In genomic region chr10:119166564-119166963, GRCh38 we compare ENCODE assay signal across 8 cellular contexts. TPM values are rescaled to one million over a fixed set of nuclear protein-coding genes. Genes with fewer than 3 reads are reported as not detected.
DNase-seq lines count a peak whose midpoint lies in the region; ATAC-seq, FAIRE-seq and TF ChIP-seq lines count a peak whose summit lies in the region.

No MANE protein-coding gene starts in this region.

- no peaks in the 10 kb centered on the region for H3K9me3 Mint-ChIP-seq in activated CD4-positive, alpha-beta T cell treated with anti-CD3 and anti-CD28 coated beads for 36 hours (ENCODE audit: low read depth)
- H3K9me3 Mint-ChIP-seq in stimulated activated memory B cell treated with anti-CD40 and anti-IgM and Interleukin-4, amounts not matched to agents 10 μg/mL and 1 μg/mL and 100 μg/mL, for 72 hours: no peaks in the 10 kb centered on the region

- peak; percentile 93 for FAIRE-seq in endothelial cell of umbilical vein (lab: Jason Lieb, UNC)
- FAIRE-seq in GM12892 (lab: Jason Lieb, UNC): no peak

- peaks cover 24% of the 10 kb centered on the region for H3K4me1 ChIP-seq in endothelial cell of umbilical vein (ENCODE audit: control insufficient read depth, extremely low read depth, insufficient read depth, low read length)

- BruUV-seq in endothelial cell of umbilical vein (replicated peaks; lab: Mats Ljungman, UMichigan): no TSS peak

- no peak overlapping the region for H3K4me3 ChIP-seq in endothelial cell of umbilical vein (replicated peaks in 1 of 3; ENCODE audit: insufficient read depth in 1 of 3, low read depth in 1 of 3, low read length in 3 of 3)

- TF ChIP-seq CTCF in RWPE1 (conservative IDR thresholded peaks at IDR 0.05; ENCODE audit: low read depth): no peak
- TF ChIP-seq CTCF in endothelial cell of umbilical vein (IDR thresholded peaks at IDR 0.05; ENCODE audit: extremely low read depth in 1 of 2, insufficient read depth in 1 of 2, low read depth in 1 of 2, low read length in 2 of 2): no peak
- no peak for TF ChIP-seq CTCF in GM10248 (IDR thresholded peaks at IDR 0.05; ENCODE audit: control extremely low read depth, extremely low read depth, low read depth, missing control alignments)

- H3K27ac ChIP-seq in RWPE1: peak overlapping the region; percentile 82
- H3K27ac ChIP-seq in endothelial cell of umbilical vein (ENCODE audit: insufficient read depth, low read depth, low read length): peak overlapping the region; percentile 54

- dilution Hi-C loops in endothelial cell of umbilical vein (cut with MboI; ENCODE audit: extremely low pct_ligation_motif_present, low sequenced_read_pairs): no loop called here

- peak overlapping the region; percentile 63 for H3K4me2 ChIP-seq in endothelial cell of umbilical vein (ENCODE audit: insufficient read depth, low read length)

- H3K4me3 Mint-ChIP-seq in activated CD4-positive, alpha-beta T cell treated with anti-CD3 and anti-CD28 coated beads for 36 hours: peak overlapping the region; percentile 86
- peak overlapping the region; percentile 93 for H3K4me3 Mint-ChIP-seq in stimulated activated memory B cell treated with anti-CD40 and anti-IgM and Interleukin-4, amounts not matched to agents 10 μg/mL and 1 μg/mL and 100 μg/mL, for 72 hours

- no peak overlapping the region for H3K9ac ChIP-seq in endothelial cell of umbilical vein (replicated peaks; ENCODE audit: extremely low read depth, insufficient read depth, low read length)

- H3K27me3 Mint-ChIP-seq in activated CD4-positive, alpha-beta T cell treated with anti-CD3 and anti-CD28 coated beads for 36 hours: no peaks in the 10 kb centered on the region
- H3K27me3 Mint-ChIP-seq in stimulated activated memory B cell treated with anti-CD40 and anti-IgM and Interleukin-4, amounts not matched to agents 10 μg/mL and 1 μg/mL and 100 μg/mL, for 72 hours: no peaks in the 10 kb centered on the region

- peaks cover 46% of the 10 kb centered on the region for H3K36me3 Mint-ChIP-seq in activated CD4-positive, alpha-beta T cell treated with anti-CD3 and anti-CD28 coated beads for 36 hours (ENCODE audit: low read depth)
- H3K36me3 Mint-ChIP-seq in stimulated activated memory B cell treated with anti-CD40 and anti-IgM and Interleukin-4, amounts not matched to agents 10 μg/mL and 1 μg/mL and 100 μg/mL, for 72 hours: peaks cover 46% of the 10 kb centered on the region

- peak overlapping the region; percentile 94 for H3K27ac Mint-ChIP-seq in activated CD4-positive, alpha-beta T cell treated with anti-CD3 and anti-CD28 coated beads for 36 hours
- H3K27ac Mint-ChIP-seq in stimulated activated memory B cell treated with anti-CD40 and anti-IgM and Interleukin-4, amounts not matched to agents 10 μg/mL and 1 μg/mL and 100 μg/mL, for 72 hours: peak overlapping the region; percentile 97

- no peaks in the 10 kb centered on the region for H3K9me3 ChIP-seq in endothelial cell of umbilical vein (replicated peaks; ENCODE audit: control insufficient read depth, insufficient read depth, low read length)

- H2AFZ ChIP-seq in endothelial cell of umbilical vein (ENCODE audit: low read depth, low read length): peak overlapping the region; percentile 34

- H3K79me2 ChIP-seq in endothelial cell of umbilical vein (ENCODE audit: control insufficient read depth, insufficient read depth, low read length): no peaks in the 10 kb centered on the region

- DNase-seq in activated CD4-positive, alpha-beta T cell treated with anti-CD3 and anti-CD28 coated beads for 36 hours: no peak
- DNase-seq in activated CD4-positive, alpha-beta T cell treated with anti-CD3 and anti-CD28 coated beads for 4 hours: no peak
- DNase-seq in RWPE1 (ENCODE audit: low spot score) (no peak), endothelial cell of umbilical vein (ENCODE audit: low read depth, low spot score) (peak; percentile 55), GM12892 (ENCODE audit: insufficient read length) (no peak), GM10248 (ENCODE audit: extremely low spot score) (no peak)

- no peak for TF ChIP-seq POLR2A in endothelial cell of umbilical vein (IDR thresholded peaks at IDR 0.05; ENCODE audit: low read depth, low read length)
- TF ChIP-seq POLR2A in GM12892 (IDR thresholded peaks at IDR 0.05; ENCODE audit: low read depth, low read length): no peak

- H3K9me1 ChIP-seq in endothelial cell of umbilical vein (replicated peaks; ENCODE audit: control insufficient read depth, extremely low read depth, insufficient read depth, low read length): no peaks in the 10 kb centered on the region

- no peaks in the 10 kb centered on the region for H4K20me1 ChIP-seq in endothelial cell of umbilical vein (replicated peaks; ENCODE audit: control insufficient read depth, extremely low read depth, insufficient read depth, low read length)

- ATAC-seq in activated CD4-positive, alpha-beta T cell treated with anti-CD3 and anti-CD28 coated beads for 36 hours: no peak
- ATAC-seq in stimulated activated memory B cell treated with anti-CD40 and anti-IgM and Interleukin-4, amounts not matched to agents 10 μg/mL and 1 μg/mL and 100 μg/mL, for 72 hours: no peak
- no peak for ATAC-seq in HG03095 (IDR thresholded peaks at IDR 0.05; ENCODE audit: unreplicated experiment)

- peaks cover 37% of the 10 kb centered on the region for H3K4me1 Mint-ChIP-seq in activated CD4-positive, alpha-beta T cell treated with anti-CD3 and anti-CD28 coated beads for 36 hours
- peaks cover 37% of the 10 kb centered on the region for H3K4me1 Mint-ChIP-seq in stimulated activated memory B cell treated with anti-CD40 and anti-IgM and Interleukin-4, amounts not matched to agents 10 μg/mL and 1 μg/mL and 100 μg/mL, for 72 hours

- CTCF ChIA-PET in activated CD4-positive, alpha-beta T cell treated with anti-CD3 and anti-CD28 coated beads for 36 hours (lab: Charles Lee): interaction anchor here (1.1 to 1.7 kb wide), 3 partner anchors 23 to 44 kb away, joined by 3 to 5 read pairs (median 5); partner anchors contain the start of gene GRK5
- CTCF ChIA-PET in RWPE1 (lab: Yijun Ruan, JAX): interaction anchor here (1.0 kb wide), 1 partner anchor 10 kb away, joined by 3 read pairs; no protein-coding TSS in a partner anchor
- CTCF ChIA-PET in endothelial cell of umbilical vein (lab: Charles Lee): interaction anchor here (1.0 to 4.1 kb wide), 4 partner anchors 32 to 377 kb away, joined by 3 to 12 read pairs (median 5); partner anchors contain the start of gene RGS10
- CTCF ChIA-PET in GM10248 (lab: Yijun Ruan, JAX): no interaction called here

- no peaks in the 10 kb centered on the region for H3K27me3 ChIP-seq in endothelial cell of umbilical vein (ENCODE audit: control insufficient read depth in 2 of 2, insufficient read depth in 2 of 2, low read length in 2 of 2)

- POLR2A ChIA-PET in activated CD4-positive, alpha-beta T cell treated with anti-CD3 and anti-CD28 coated beads for 36 hours (lab: Charles Lee): interaction anchor here (1.2 kb wide), 1 partner anchor 10 kb away, joined by 3 read pairs; no protein-coding TSS in a partner anchor
- POLR2A ChIA-PET in RWPE1 (lab: Yijun Ruan, JAX; ENCODE audit: low non-redundant PET): no interaction called here
- POLR2A ChIA-PET in endothelial cell of umbilical vein (lab: Charles Lee): interaction anchor here (0.5 kb wide), 1 partner anchor 14 kb away, joined by 4 read pairs; no protein-coding TSS in a partner anchor
- POLR2A ChIA-PET in GM10248 (lab: Yijun Ruan, JAX): no interaction called here

- intact Hi-C loops in activated CD4-positive, alpha-beta T cell treated with anti-CD3 and anti-CD28 coated beads for 36 hours (cut with DNase I, micrococcal nuclease): no loop called here
- intact Hi-C loops in endothelial cell of umbilical vein (cut with micrococcal nuclease): loop anchor here (1.0 to 5.0 kb wide), 4 partner anchors 12 to 431 kb away; partner anchors contain the start of genes DENND10, EIF3A, PRDX3 and TIAL1

- H3K36me3 ChIP-seq in endothelial cell of umbilical vein (ENCODE audit: control insufficient read depth in 2 of 2, extremely low read depth in 1 of 2, insufficient read depth in 2 of 2, low read length in 2 of 2): peaks cover 15 to 19% of the 10 kb centered on the region in 2 experiments

RNA-seq across cellular contexts. Expression of gene SFXN4, which starts 1.1 kb away (rescaled TPM):
- total RNA-seq in activated CD4-positive, alpha-beta T cell treated with anti-CD3 and anti-CD28 coated beads for 36 hours: 10 to 100 TPM; 38.7 to 44.7 TPM
- total RNA-seq in endothelial cell of umbilical vein: 14.5 and 17.1 TPM in 2 replicates
- polyA plus RNA-seq in endothelial cell of umbilical vein: 8.9 and 11.1 TPM in 2 replicates
- polyA plus RNA-seq in endothelial cell of umbilical vein (2011; cell fraction: cytosol; rRNA removed): 15.5 and 15.8 TPM in 2 replicates
- polyA plus RNA-seq in endothelial cell of umbilical vein (2011; cell fraction: nucleus; rRNA removed): 22.7 and 26.7 TPM in 2 replicates
- polyA plus RNA-seq in endothelial cell of umbilical vein (2012): 17.6 and 22.3 TPM in 2 replicates
- 5.6 and 11.2 TPM in 2 replicates for polyA minus RNA-seq in endothelial cell of umbilical vein
- 24.1 TPM for polyA minus RNA-seq in endothelial cell of umbilical vein (2011; cell fraction: cytosol; rRNA and poly(A)+ RNA removed)
- 4.6 and 6.7 TPM in 2 replicates for polyA minus RNA-seq in endothelial cell of umbilical vein (2011; cell fraction: nucleus; rRNA and poly(A)+ RNA removed)
- 40.4 TPM for polyA plus RNA-seq in GM12892 (2012; ENCODE audit: missing spikeins)

RNA-seq across cellular contexts. Expression of gene PRDX3, which starts 12.0 kb away (rescaled TPM):
- total RNA-seq in activated CD4-positive, alpha-beta T cell treated with anti-CD3 and anti-CD28 coated beads for 36 hours: 100 to 1,000 TPM; 160 to 217 TPM
- 117 and 124 TPM in 2 replicates for total RNA-seq in endothelial cell of umbilical vein
- polyA plus RNA-seq in endothelial cell of umbilical vein: 99.4 and 123 TPM in 2 replicates
- 168 and 181 TPM in 2 replicates for polyA plus RNA-seq in endothelial cell of umbilical vein (2011; cell fraction: cytosol; rRNA removed)
- polyA plus RNA-seq in endothelial cell of umbilical vein (2011; cell fraction: nucleus; rRNA removed): 95.8 and 112 TPM in 2 replicates
- polyA plus RNA-seq in endothelial cell of umbilical vein (2012): 146 and 198 TPM in 2 replicates
- polyA minus RNA-seq in endothelial cell of umbilical vein: 233 and 266 TPM in 2 replicates
- 118 TPM for polyA minus RNA-seq in endothelial cell of umbilical vein (2011; cell fraction: cytosol; rRNA and poly(A)+ RNA removed)
- 50.2 and 78.9 TPM in 2 replicates for polyA minus RNA-seq in endothelial cell of umbilical vein (2011; cell fraction: nucleus; rRNA and poly(A)+ RNA removed)
- polyA plus RNA-seq in GM12892 (2012; ENCODE audit: missing spikeins): 290 TPM

RNA-seq across cellular contexts. Expression of gene GRK5, which starts 40.8 kb away (rescaled TPM):
- total RNA-seq in activated CD4-positive, alpha-beta T cell treated with anti-CD3 and anti-CD28 coated beads for 36 hours: 10 to 100 TPM; 21.2 to 24.8 TPM
- total RNA-seq in endothelial cell of umbilical vein: 29.1 and 29.5 TPM in 2 replicates
- 9.6 and 13.1 TPM in 2 replicates for polyA plus RNA-seq in endothelial cell of umbilical vein
- polyA plus RNA-seq in endothelial cell of umbilical vein (2011; cell fraction: cytosol; rRNA removed): 17.0 and 17.2 TPM in 2 replicates
- polyA plus RNA-seq in endothelial cell of umbilical vein (2011; cell fraction: nucleus; rRNA removed): 18.3 and 19.9 TPM in 2 replicates
- 18.3 and 20.4 TPM in 2 replicates for polyA plus RNA-seq in endothelial cell of umbilical vein (2012)
- 9.6 and 16.1 TPM in 2 replicates for polyA minus RNA-seq in endothelial cell of umbilical vein
- 5.8 TPM for polyA minus RNA-seq in endothelial cell of umbilical vein (2011; cell fraction: cytosol; rRNA and poly(A)+ RNA removed)
- polyA minus RNA-seq in endothelial cell of umbilical vein (2011; cell fraction: nucleus; rRNA and poly(A)+ RNA removed): 6.0 and 7.9 TPM in 2 replicates
- polyA plus RNA-seq in GM12892 (2012; ENCODE audit: missing spikeins): 13.0 TPM

Comparison
In these comparisons a context has a peak if more than half of its experiments do, and no peak if none do; other contexts are left out.
1. POLR2A ChIA-PET loops: an anchor here in activated CD4-positive, alpha-beta T cell treated with anti-CD3 and anti-CD28 coated beads for 36 hours (1.2 kb wide) and endothelial cell of umbilical vein (0.5 kb wide); none called in RWPE1 and GM10248.